In the genomic region with DNA sequence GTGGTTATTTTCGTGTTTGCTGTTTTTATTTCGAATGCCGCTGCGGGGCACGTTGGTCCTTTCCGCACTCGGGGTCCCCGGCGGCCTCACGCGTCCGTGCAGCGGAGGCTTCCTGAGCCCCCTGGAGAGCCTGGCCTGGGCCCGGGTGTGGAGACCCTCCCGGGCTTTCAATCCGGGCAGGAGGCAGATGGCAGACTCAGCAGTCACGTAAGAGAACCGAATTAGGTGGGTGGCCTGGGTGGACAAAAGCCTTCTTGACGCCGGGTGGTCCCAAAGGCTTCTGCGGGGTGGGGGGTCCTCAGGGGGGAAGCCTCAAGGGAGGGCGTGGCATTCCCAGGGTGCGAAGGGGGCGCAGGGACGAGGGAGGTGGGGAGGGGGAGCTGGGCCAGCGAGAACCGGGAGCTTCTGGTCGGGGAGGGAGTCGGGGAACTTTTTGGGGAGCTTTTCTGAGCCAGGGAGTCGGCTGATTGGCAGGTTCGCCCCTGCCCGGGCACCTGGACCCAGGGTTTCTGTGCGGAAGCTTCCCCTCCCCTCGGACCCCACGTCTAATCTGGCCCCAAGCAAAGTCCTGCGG, we compare ENCODE assay signal across 6 cellular contexts. TPM values are rescaled to one million over a fixed set of nuclear protein-coding genes. Genes with fewer than 3 reads are reported as not detected.
DNase-seq lines count a peak whose midpoint lies in the region; ATAC-seq and TF ChIP-seq lines count a peak whose summit lies in the region.

No MANE protein-coding gene starts in this region.

- no peak overlapping the region for H3K27ac Mint-ChIP-seq in activated T-cell treated with anti-CD3 and anti-CD28 coated beads, Interleukin-2, amount 50 U/mL, for 24 hours
- peak overlapping the region; percentile 95 for H3K27ac Mint-ChIP-seq in type B pancreatic cell

- no peak for ATAC-seq in esophagus mucosa

- H3K27me3 ChIP-seq in left ventricle myocardium inferior (ENCODE audit: low read depth) = no peaks in the 10 kb centered on the region

- peak overlapping the region; percentile 77 for H3K4me3 ChIP-seq in left ventricle myocardium inferior

- peaks cover 15% of the 10 kb centered on the region for H3K4me1 Mint-ChIP-seq in activated T-cell treated with anti-CD3 and anti-CD28 coated beads, Interleukin-2, amount 50 U/mL, for 24 hours (ENCODE audit: low read depth)
- peaks cover 15% of the 10 kb centered on the region for H3K4me1 Mint-ChIP-seq in type B pancreatic cell (ENCODE audit: unreplicated experiment)

- H3K4me1 ChIP-seq in left ventricle myocardium inferior = peaks cover 67% of the 10 kb centered on the region

- H3K36me3 ChIP-seq in left ventricle myocardium inferior = no peaks in the 10 kb centered on the region

- no peak for DNase-seq in activated T-cell treated with anti-CD3 and anti-CD28 coated beads, Interleukin-2, amount 50 U/mL, for 24 hours
- DNase-seq in activated T-cell treated with anti-CD3 and anti-CD28 coated beads, Interleukin-2, amount 50 U/mL, for 48 hours = no peak
- DNase-seq in left ventricle myocardium inferior (no peak), type B pancreatic cell (ENCODE audit: extremely low spot score, unreplicated experiment) (no peak), amniotic stem cell (lab: John Stamatoyannopoulos, UW) (no peak)

- no peaks in the 10 kb centered on the region for H3K36me3 Mint-ChIP-seq in activated T-cell treated with anti-CD3 and anti-CD28 coated beads, Interleukin-2, amount 50 U/mL, for 24 hours (ENCODE audit: low read depth)
- no peaks in the 10 kb centered on the region for H3K36me3 Mint-ChIP-seq in type B pancreatic cell

- intact Hi-C loops in left ventricle myocardium inferior (cut with micrococcal nuclease) = no loop called here

- H3K27ac ChIP-seq in left ventricle myocardium inferior (replicated peaks) = peak overlapping the region; percentile 99

- no peak for TF ChIP-seq CTCF in left ventricle myocardium inferior (IDR thresholded peaks at IDR 0.05; ENCODE audit: borderline replicate concordance)
- TF ChIP-seq CTCF in type B pancreatic cell (conservative IDR thresholded peaks at IDR 0.05) = no peak

- peaks cover 54% of the 10 kb centered on the region for H3K27me3 Mint-ChIP-seq in activated T-cell treated with anti-CD3 and anti-CD28 coated beads, Interleukin-2, amount 50 U/mL, for 24 hours
- H3K27me3 Mint-ChIP-seq in type B pancreatic cell = peaks cover 22% of the 10 kb centered on the region

- peak overlapping the region; percentile 65 for H3K4me3 Mint-ChIP-seq in activated T-cell treated with anti-CD3 and anti-CD28 coated beads, Interleukin-2, amount 50 U/mL, for 24 hours
- peak overlapping the region; percentile 91 for H3K4me3 Mint-ChIP-seq in type B pancreatic cell

- H3K9me3 Mint-ChIP-seq in activated T-cell treated with anti-CD3 and anti-CD28 coated beads, Interleukin-2, amount 50 U/mL, for 24 hours = no peaks in the 10 kb centered on the region
- H3K9me3 Mint-ChIP-seq in type B pancreatic cell = no peaks in the 10 kb centered on the region

- H3K9me3 ChIP-seq in left ventricle myocardium inferior (replicated peaks) = no peaks in the 10 kb centered on the region

RNA-seq across cellular contexts. Expression of a gene that starts 1.2 kb away (rescaled TPM):
- total RNA-seq in left ventricle myocardium inferior (34.0 TPM), type B pancreatic cell (ENCODE audit: low replicate concordance) (37.6 and 54.1 TPM in 2 replicates), esophagus mucosa (15.7 TPM)

RNA-seq across cellular contexts. Expression of a gene that starts 12.2 kb away (rescaled TPM):
- total RNA-seq in left ventricle myocardium inferior = 14.5 TPM
- total RNA-seq in type B pancreatic cell (ENCODE audit: low replicate concordance) = 20.8 and 34.6 TPM in 2 replicates
- total RNA-seq in esophagus mucosa = 12.1 TPM

RNA-seq across cellular contexts. Expression of a gene that starts 18.8 kb away (rescaled TPM):
- total RNA-seq in left ventricle myocardium inferior (13.0 TPM), type B pancreatic cell (ENCODE audit: low replicate concordance) (166 and 285 TPM in 2 replicates), esophagus mucosa (41.0 TPM)

RNA-seq across cellular contexts. Expression of a gene that starts 19.3 kb away (rescaled TPM):
- total RNA-seq in left ventricle myocardium inferior (160 TPM), type B pancreatic cell (ENCODE audit: low replicate concordance) (0.34 and 0.62 TPM in 2 replicates), esophagus mucosa (not detected)

RNA-seq across cellular contexts. Expression of a gene that starts 34.9 kb away (rescaled TPM):
- total RNA-seq in left ventricle myocardium inferior (not detected), type B pancreatic cell (ENCODE audit: low replicate concordance) (6.4 and 16.7 TPM in 2 replicates), esophagus mucosa (26.4 TPM)
